ENCODE assay signal across 17 cellular contexts in the genomic region with DNA sequence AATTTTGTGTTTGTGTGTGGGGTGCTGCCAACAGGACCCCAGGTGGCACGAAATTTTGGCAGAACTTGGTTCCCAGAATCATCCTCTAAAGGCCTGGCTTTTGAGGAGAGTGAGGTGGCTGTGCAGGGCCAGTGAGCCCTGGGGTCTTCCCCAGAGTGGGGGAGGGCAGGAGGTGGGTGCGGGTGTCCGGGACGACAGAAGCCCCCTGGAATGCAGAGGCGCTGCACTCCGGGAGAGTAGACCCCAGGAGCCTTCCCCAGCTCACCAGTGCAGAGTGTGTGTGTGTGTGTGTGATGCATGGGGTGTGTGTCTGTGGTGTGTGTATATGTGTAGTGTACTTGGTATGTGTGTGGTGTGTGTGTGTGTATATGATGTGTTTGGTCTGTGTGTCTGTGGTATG. TPM values are rescaled to one million over a fixed set of nuclear protein-coding genes. Genes with fewer than 3 reads are reported as not detected.
DNase-seq lines count a peak whose midpoint lies in the region; ATAC-seq, FAIRE-seq and TF ChIP-seq lines count a peak whose summit lies in the region.
"Had no signal": no experiment of that assay in that cellular context is flagged by ENCODE, and none has a peak within 500 bp of the region (broad histone marks: within the 10 kb centered on the region; RNA-seq: fewer than 3 reads in every experiment).

No MANE protein-coding gene starts in this region.

- H2BK20ac ChIP-seq in H1 (ENCODE audit: low read length): peak overlapping the region; percentile 92; the same call in 1 of the 2 replicates

- TF ChIP-seq CTCF in H1 (IDR thresholded peaks at IDR 0.05; ENCODE audit: control extremely low read depth in 1 of 3, insufficient read depth in 1 of 3, low read depth in 1 of 3, low read length in 3 of 3) (no peak), breast epithelium (IDR thresholded peaks at IDR 0.05) (no peak)

- no peaks in the 10 kb centered on the region for H4K20me1 ChIP-seq in BLaER1
- H4K20me1 ChIP-seq in BLaER1 treated with 17β-estradiol and CSF1 and Interleukin-3, amounts not matched to agents 10 nM and 100 nM: peaks cover 0 to 14% (median 0%) of the 10 kb centered on the region in 11 experiments; a peak in 1 of 22 replicates
- peaks cover 0 to 2% of the 10 kb centered on the region in 2 experiments for H4K20me1 ChIP-seq in H1 (replicated peaks in 1 of 2; ENCODE audit: control insufficient read depth in 1 of 2, insufficient read depth in 2 of 2, low read length in 2 of 2)

- H4K8ac ChIP-seq in H1 (ENCODE audit: extremely low read depth, insufficient read depth, low read length): peak overlapping the region; percentile 9; the same call in 1 of the 2 replicates

- H3K27me3 Mint-ChIP-seq in activated naive CD8-positive, alpha-beta T cell treated with anti-CD3 and anti-CD28 coated beads, Interleukin-2, amount 50 U/mL, for 24 hours: peaks cover 23% of the 10 kb centered on the region

- no peak for TF ChIP-seq POLR2A in H1 (IDR thresholded peaks at IDR 0.05; ENCODE audit: control extremely low read depth in 1 of 2, low read depth in 2 of 2, low read length in 2 of 2)
- TF ChIP-seq POLR2A in breast epithelium (IDR thresholded peaks at IDR 0.05): no peak

- H2BK12ac ChIP-seq in H1 (ENCODE audit: low read depth, low read length): peak overlapping the region; percentile 94; the same call in 1 of the 2 replicates

- no peak overlapping the region; the same call in 1 of the 2 replicates for H2BK5ac ChIP-seq in H1 (ENCODE audit: low read depth, low read length)

- FAIRE-seq in H1 (lab: Jason Lieb, UNC): no peak
- FAIRE-seq: A549, GM18507 had no signal

- intact Hi-C loops in breast epithelium (cut with DNase I; ENCODE audit: low total_unique reads): no loop called here

- H3K23me2 ChIP-seq in H1 (ENCODE audit: low read depth, low read length): peaks cover 9% of the 10 kb centered on the region; the same call in 1 of the 2 replicates

- H3K4ac ChIP-seq in H1 (replicated peaks; ENCODE audit: insufficient read length, low read depth, low read length): no peak overlapping the region

- peaks cover 83% of the 10 kb centered on the region for H3K4me1 ChIP-seq in BLaER1
- H3K4me1 ChIP-seq in BLaER1 treated with 17β-estradiol and CSF1 and Interleukin-3, amounts not matched to agents 10 nM and 100 nM: peaks cover 43 to 82% (median 76%) of the 10 kb centered on the region in 10 experiments
- peaks cover 0 to 6% (median 2%) of the 10 kb centered on the region in 4 experiments; a peak in 4 of 7 replicates for H3K4me1 ChIP-seq in H1 (replicated peaks in 1 of 4; ENCODE audit: control insufficient read depth in 3 of 4, insufficient read depth in 4 of 4, low read length in 3 of 4)
- H3K4me1 ChIP-seq in breast epithelium: no peaks in the 10 kb centered on the region
- H3K4me1 ChIP-seq: BE2C, Caco-2 had no signal

- peak overlapping the region; percentile 44 for H4K91ac ChIP-seq in H1 (replicated peaks; ENCODE audit: insufficient read length, low read length)

- peak overlapping the region; percentile 46 for H3K14ac ChIP-seq in H1 (ENCODE audit: insufficient read length)

- WGBS in H1 (ENCODE audit: extremely low coverage in 1 of 2, insufficient coverage in 1 of 2, insufficient read length in 1 of 2, insufficient replicate concordance in 2 of 2, low coverage in 1 of 2, low lambda C conversion rate in 2 of 2, missing lambda C conversion rate in 1 of 2), 2 experiments: 90% methylated on average over 6 of the region's 6 CpGs; no CpG with 5 or more reads in 1 of the 2 experiments

- H3K4me3 ChIP-seq in BLaER1 (no peak overlapping the region), H1 (ENCODE audit: extremely low read depth in 1 of 4, insufficient read depth in 2 of 4, low read depth in 3 of 4, low read length in 4 of 4) (no peak overlapping the region), breast epithelium (no peak overlapping the region)
- no peak overlapping the region for H3K4me3 ChIP-seq in BLaER1 treated with 17β-estradiol and CSF1 and Interleukin-3, amounts not matched to agents 10 nM and 100 nM
- H3K4me3 ChIP-seq: A549, GM23248 had no signal

- H2BK120ac ChIP-seq in H1 (replicated peaks; ENCODE audit: low read depth, low read length): no peak overlapping the region

- H3K36me3 ChIP-seq in BLaER1 (peaks cover 35% of the 10 kb centered on the region), H1 (ENCODE audit: control insufficient read depth in 2 of 4, insufficient read depth in 4 of 4, low read length in 3 of 4) (no peaks in the 10 kb centered on the region), breast epithelium (no peaks in the 10 kb centered on the region)
- peaks cover 0 to 12% (median 0%) of the 10 kb centered on the region in 11 experiments; a peak in 3 of 22 replicates for H3K36me3 ChIP-seq in BLaER1 treated with 17β-estradiol and CSF1 and Interleukin-3, amounts not matched to agents 10 nM and 100 nM
- H3K36me3 ChIP-seq: BE2C had no signal

- H3K18ac ChIP-seq in H1 (ENCODE audit: extremely low read depth, low read length): no peak overlapping the region

- no peaks in the 10 kb centered on the region for H3K36me3 Mint-ChIP-seq in activated naive CD8-positive, alpha-beta T cell treated with anti-CD3 and anti-CD28 coated beads, Interleukin-2, amount 50 U/mL, for 24 hours (ENCODE audit: low read depth)
- H3K36me3 Mint-ChIP-seq: CD8-positive, alpha-beta memory T cell had no signal

- H3K4me1 Mint-ChIP-seq in activated naive CD8-positive, alpha-beta T cell treated with anti-CD3 and anti-CD28 coated beads, Interleukin-2, amount 50 U/mL, for 24 hours: peaks cover 51% of the 10 kb centered on the region
- H3K4me1 Mint-ChIP-seq: CD8-positive, alpha-beta memory T cell had no signal

- H2AFZ ChIP-seq in H1 (ENCODE audit: low read length): no peak overlapping the region
- H2AFZ ChIP-seq: GM23248 had no signal

- CTCF ChIA-PET in H1 (lab: Charles Lee; ENCODE audit: partially characterized antibody): interaction anchor here (1.8 kb wide), 1 partner anchor 16 kb away, joined by 5 read pairs; no protein-coding TSS in a partner anchor

- H3K79me1 ChIP-seq in H1 (ENCODE audit: low read depth, low read length): no peaks in the 10 kb centered on the region

- ATAC-seq in activated naive CD8-positive, alpha-beta T cell treated with anti-CD3 and anti-CD28 coated beads, Interleukin-2, amount 50 U/mL, for 24 hours: no peak

- TF ChIP-seq EP300 in H1 (IDR thresholded peaks at IDR 0.05; ENCODE audit: borderline replicate concordance in 1 of 2, low read depth in 2 of 2, low read length in 2 of 2): no peak

- no peak overlapping the region for H3K56ac ChIP-seq in H1 (replicated peaks; ENCODE audit: insufficient read length, low read depth, low read length)

- H3K27ac Mint-ChIP-seq in activated naive CD8-positive, alpha-beta T cell treated with anti-CD3 and anti-CD28 coated beads, Interleukin-2, amount 50 U/mL, for 24 hours: peak overlapping the region; percentile 84
- H3K27ac Mint-ChIP-seq: CD8-positive, alpha-beta memory T cell had no signal

- no peaks in the 10 kb centered on the region for H3K79me2 ChIP-seq in H1 (ENCODE audit: control insufficient read depth in 1 of 2, insufficient read depth in 2 of 2, low read length in 2 of 2)

- H3K4me3 Mint-ChIP-seq in activated naive CD8-positive, alpha-beta T cell treated with anti-CD3 and anti-CD28 coated beads, Interleukin-2, amount 50 U/mL, for 24 hours: no peak overlapping the region
- H3K4me3 Mint-ChIP-seq: CD8-positive, alpha-beta memory T cell; H9 had no signal

- H3K27ac ChIP-seq in BLaER1 (peak overlapping the region; percentile 75), H1 (ENCODE audit: low read depth, low read length) (no peak overlapping the region), breast epithelium (no peak overlapping the region)
- H3K27ac ChIP-seq in BLaER1 treated with 17β-estradiol and CSF1 and Interleukin-3, amounts not matched to agents 10 nM and 100 nM: peak overlapping the region in 2 of 11 experiments; percentile 27 to 46; a peak in 2 of 22 replicates
- H3K27ac ChIP-seq: GM23248 had no signal

- DNase-seq in activated naive CD8-positive, alpha-beta T cell treated with anti-CD3 and anti-CD28 coated beads, Interleukin-2, amount 50 U/mL, for 24 hours: no peak
- no peak for DNase-seq in H1 (ENCODE audit: low read depth in 1 of 2, low spot score in 2 of 2)
- no peak for DNase-seq in activated CD8-positive, alpha-beta memory T cell treated with anti-CD3 and anti-CD28 coated beads, Interleukin-2, amount 50 U/mL, for 48 hours
- no peak for DNase-seq in breast epithelium (ENCODE audit: low spot score in 2 of 2)
- no peak for DNase-seq in ureter (ENCODE audit: low spot score)
- DNase-seq: BE2C, Caco-2, DMS53, GF-D8, GM23248, H9, KBM-7 had no signal

- H3K4me2 ChIP-seq in BLaER1 (peak overlapping the region; percentile 43), H1 (ENCODE audit: insufficient read depth in 1 of 2, low read depth in 2 of 2, low read length in 2 of 2) (no peak overlapping the region)
- H3K4me2 ChIP-seq in BLaER1 treated with 17β-estradiol and CSF1 and Interleukin-3, amounts not matched to agents 10 nM and 100 nM: peak overlapping the region in 10 of 11 experiments; percentile 74 to 94 (median 80); a peak in 16 of 22 replicates

- no peak overlapping the region for H4K5ac ChIP-seq in H1 (ENCODE audit: insufficient read length, low read depth, low read length)

- H3K9ac ChIP-seq in BLaER1 (no peak overlapping the region), H1 (replicated peaks in 1 of 4; ENCODE audit: extremely low read depth in 1 of 4, low read depth in 3 of 4, low read length in 3 of 4) (no peak overlapping the region)
- H3K9ac ChIP-seq in BLaER1 treated with 17β-estradiol and CSF1 and Interleukin-3, amounts not matched to agents 10 nM and 100 nM: peak overlapping the region in 1 of 11 experiments; percentile 29; a peak in 2 of 22 replicates
- H3K9ac ChIP-seq: GM23248 had no signal

- H2BK15ac ChIP-seq in H1 (ENCODE audit: low read length): peak overlapping the region; percentile 100; the same call in 1 of the 2 replicates

- no peaks in the 10 kb centered on the region for H3K9me3 ChIP-seq in BLaER1
- H3K9me3 ChIP-seq in BLaER1 treated with 17β-estradiol and CSF1 and Interleukin-3, amounts not matched to agents 10 nM and 100 nM (replicated peaks in 1 of 11): peaks cover 0 to 12% (median 8%) of the 10 kb centered on the region in 11 experiments; a peak in 15 of 22 replicates
- 0 out of 4 replicates have a peak, but pooled peaks cover 0 to 2% of the 10 kb centered on the region in 2 experiments for H3K9me3 ChIP-seq in H1 (ENCODE audit: insufficient read depth in 2 of 2, low read depth in 1 of 2, low read length in 1 of 2)
- peaks cover 0 to 8% of the 10 kb centered on the region in 2 donors for H3K9me3 ChIP-seq in breast epithelium
- H3K9me3 ChIP-seq: A549, BE2C had no signal

- TF ChIP-seq RAD21 in H1 (IDR thresholded peaks at IDR 0.05 in 1 of 2, conservative IDR thresholded peaks at IDR 0.05 in 1 of 2; ENCODE audit: low read depth in 2 of 2, low read length in 2 of 2): no peak

- peaks cover 6% of the 10 kb centered on the region for H3K9me3 Mint-ChIP-seq in activated naive CD8-positive, alpha-beta T cell treated with anti-CD3 and anti-CD28 coated beads, Interleukin-2, amount 50 U/mL, for 24 hours

- POLR2A ChIA-PET in H1 (lab: Charles Lee; ENCODE audit: partially characterized antibody): no interaction called here

- H2AK5ac ChIP-seq in H1 (ENCODE audit: low read depth, low read length): peak overlapping the region; percentile 99

- H3K23ac ChIP-seq in H1 (ENCODE audit: insufficient read length): no peak overlapping the region

- H3K27me3 ChIP-seq in BLaER1: no peaks in the 10 kb centered on the region
- no peaks in the 10 kb centered on the region for H3K27me3 ChIP-seq in BLaER1 treated with 17β-estradiol and CSF1 and Interleukin-3, amounts not matched to agents 10 nM and 100 nM
- no peaks in the 10 kb centered on the region for H3K27me3 ChIP-seq in H1 (replicated peaks in 1 of 4; ENCODE audit: control insufficient read depth in 3 of 4, extremely low read depth in 1 of 4, insufficient read depth in 3 of 4, low read length in 3 of 4)
- peaks cover 0 to 2% of the 10 kb centered on the region in 2 donors for H3K27me3 ChIP-seq in breast epithelium
- H3K27me3 ChIP-seq: BE2C had no signal

RNA-seq across cellular contexts. Expression of a gene that starts 44.4 kb away (rescaled TPM):
- 131 and 136 TPM in 2 replicates for total RNA-seq in H1 (2021; fragmentation: NEBNext Ultra II Directional; extraction: Animal tissue kit (Norgen Biotek cat#: 25700))
- polyA plus RNA-seq in H1 (2011; rRNA removed): 115 and 124 TPM in 2 replicates
- polyA plus RNA-seq in H1 (2011; cell fraction: cytosol; rRNA removed): 155 TPM
- polyA plus RNA-seq in H1 (2011; cell fraction: nucleus; rRNA removed): 166 TPM
- 123 to 167 TPM (median 161 TPM) in 4 replicates for polyA plus RNA-seq in H1 (2012, experiment 1 of 2)
- polyA plus RNA-seq in H1 (2012, experiment 2 of 2): 77.7 TPM
- polyA plus RNA-seq in H1 (2013, experiment 1 of 2): 92.4 TPM
- polyA plus RNA-seq in H1 (2013, experiment 2 of 2): 92.3 TPM
- 165 and 212 TPM in 2 replicates for polyA minus RNA-seq in H1 (2011; rRNA and poly(A)+ RNA removed)
- polyA minus RNA-seq in H1 (2011; cell fraction: cytosol; rRNA and poly(A)+ RNA removed): 100.0 TPM
- polyA minus RNA-seq in H1 (2011; cell fraction: nucleus; rRNA and poly(A)+ RNA removed): 119 TPM
- total RNA-seq in breast epithelium: 100 to 1,000 TPM in 1 of 3 donors, 10 to 100 TPM in 2; 80.2 to 111 (median 87.7) TPM
- 82.9 TPM for total RNA-seq in ureter

Comparison
In these comparisons a context has a peak if more than half of its experiments do, and no peak if none do; other contexts are left out.
1. H3K4me2 ChIP-seq: peak in BLaER1 (single experiment) and BLaER1 treated with 17β-estradiol and CSF1 and Interleukin-3, amounts not matched to agents 10 nM and 100 nM (10 of 11); none in H1 (0 of 2).